Comparison of ENCODE assay signal across 1 cellular context in the genomic region with DNA sequence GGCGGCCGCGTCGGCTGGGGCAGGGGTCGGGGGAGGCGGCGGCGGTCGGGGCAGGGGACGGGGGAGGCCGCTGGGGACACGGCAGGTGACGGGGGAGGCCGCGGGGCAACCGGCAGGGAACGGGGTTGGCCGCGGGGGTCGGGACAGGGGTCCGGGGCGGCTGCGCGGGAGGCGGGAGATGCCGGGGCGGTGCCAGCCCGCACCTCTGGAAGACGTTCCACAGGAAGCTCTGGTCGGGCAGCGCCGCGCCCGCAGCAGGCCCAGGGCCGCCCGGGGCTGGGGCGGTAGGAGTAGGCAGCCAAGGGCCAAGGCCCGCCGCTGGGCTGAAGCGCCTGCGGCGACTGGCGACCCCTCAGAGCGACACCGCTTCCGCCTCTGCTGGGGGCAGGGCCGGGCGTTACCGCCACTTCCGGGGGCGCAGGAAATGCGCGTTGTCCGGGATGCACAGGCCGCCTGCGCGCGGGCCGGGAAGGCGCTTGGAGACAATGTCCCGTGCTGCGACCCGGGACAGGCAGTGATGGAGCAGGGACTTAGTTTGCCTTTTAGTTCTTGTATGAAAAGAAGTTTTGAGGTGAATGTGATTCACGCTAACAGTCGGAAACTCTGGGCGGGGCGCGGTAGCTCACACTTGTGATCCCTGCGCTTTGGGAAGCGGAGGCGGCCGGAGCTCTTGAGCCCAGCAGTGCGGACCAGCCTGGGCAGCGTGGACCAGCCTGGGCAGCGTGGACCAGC.
TF ChIP-seq lines count a peak whose summit lies in the region.

No MANE protein-coding gene starts in this region.

TF ChIP-seq in HepG2, 621 proteins besides CTCF, POLR2A, EP300 and RAD21 (continued from another document):
- TF ChIP-seq, protein P1, sequence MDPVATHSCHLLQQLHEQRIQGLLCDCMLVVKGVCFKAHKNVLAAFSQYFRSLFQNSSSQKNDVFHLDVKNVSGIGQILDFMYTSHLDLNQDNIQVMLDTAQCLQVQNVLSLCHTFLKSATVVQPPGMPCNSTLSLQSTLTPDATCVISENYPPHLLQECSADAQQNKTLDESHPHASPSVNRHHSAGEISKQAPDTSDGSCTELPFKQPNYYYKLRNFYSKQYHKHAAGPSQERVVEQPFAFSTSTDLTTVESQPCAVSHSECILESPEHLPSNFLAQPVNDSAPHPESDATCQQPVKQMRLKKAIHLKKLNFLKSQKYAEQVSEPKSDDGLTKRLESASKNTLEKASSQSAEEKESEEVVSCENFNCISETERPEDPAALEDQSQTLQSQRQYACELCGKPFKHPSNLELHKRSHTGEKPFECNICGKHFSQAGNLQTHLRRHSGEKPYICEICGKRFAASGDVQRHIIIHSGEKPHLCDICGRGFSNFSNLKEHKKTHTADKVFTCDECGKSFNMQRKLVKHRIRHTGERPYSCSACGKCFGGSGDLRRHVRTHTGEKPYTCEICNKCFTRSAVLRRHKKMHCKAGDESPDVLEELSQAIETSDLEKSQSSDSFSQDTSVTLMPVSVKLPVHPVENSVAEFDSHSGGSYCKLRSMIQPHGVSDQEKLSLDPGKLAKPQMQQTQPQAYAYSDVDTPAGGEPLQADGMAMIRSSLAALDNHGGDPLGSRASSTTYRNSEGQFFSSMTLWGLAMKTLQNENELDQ (CRISPR knock-in tag; IDR thresholded peaks at IDR 0.05; ENCODE audit: borderline replicate concordance) = peak; percentile 27; the same call in 1 of the 2 replicates
- TF ChIP-seq DMAP1 (CRISPR knock-in tag; IDR thresholded peaks at IDR 0.05) (peak; percentile 83; the same call in 1 of the 2 replicates), ZNF766 (CRISPR knock-in tag; IDR thresholded peaks at IDR 0.05; ENCODE audit: borderline replicate concordance) (no peak; the same call in 1 of the 2 replicates), HIVEP1 (CRISPR knock-in tag; IDR thresholded peaks at IDR 0.05) (0 out of 2 replicates have a peak, but pooled peaks have one; percentile 37), SRSF1 (optimal IDR thresholded peaks at IDR 0.05; ENCODE audit: low read depth, low read length) (peak; percentile 70), FOSL2 (CRISPR knock-in tag; IDR thresholded peaks at IDR 0.05) (peak; percentile 50), STAG1 (CRISPR knock-in tag; IDR thresholded peaks at IDR 0.05) (0 out of 2 replicates have a peak, but pooled peaks have one; percentile 4), TCF7 (IDR thresholded peaks at IDR 0.05; ENCODE audit: low read depth) (no peak), ADNP (CRISPR knock-in tag; IDR thresholded peaks at IDR 0.05) (no peak), KDM6A (CRISPR knock-in tag; IDR thresholded peaks at IDR 0.05; ENCODE audit: low read depth) (no peak), ZNF792 (CRISPR knock-in tag; IDR thresholded peaks at IDR 0.05) (peak; percentile 73; the same call in 1 of the 2 replicates), KAT7 (CRISPR knock-in tag; IDR thresholded peaks at IDR 0.05; ENCODE audit: borderline replicate concordance) (peak; percentile 84), ZBTB7A (CRISPR knock-in tag; IDR thresholded peaks at IDR 0.05) (peak; percentile 87; the same call in 1 of the 2 replicates), WIZ (CRISPR knock-in tag; IDR thresholded peaks at IDR 0.05) (0 out of 2 replicates have a peak, but pooled peaks have one; percentile 55), POLR2G (IDR thresholded peaks at IDR 0.05; ENCODE audit: low read depth, low read length) (peak; percentile 97), MYC (CRISPR knock-in tag; IDR thresholded peaks at IDR 0.05; ENCODE audit: borderline replicate concordance) (peak; percentile 82), SALL1 (CRISPR knock-in tag; IDR thresholded peaks at IDR 0.05) (peak; percentile 77), TEAD2 (CRISPR knock-in tag; IDR thresholded peaks at IDR 0.05) (no peak), ZKSCAN8 (CRISPR knock-in tag; IDR thresholded peaks at IDR 0.05; ENCODE audit: borderline replicate concordance) (no peak), ZNF367 (CRISPR knock-in tag; IDR thresholded peaks at IDR 0.05; ENCODE audit: borderline replicate concordance) (0 out of 2 replicates have a peak, but pooled peaks have one; percentile 13), ZNF225 (CRISPR knock-in tag; IDR thresholded peaks at IDR 0.05) (no peak), SOX5 (CRISPR knock-in tag; IDR thresholded peaks at IDR 0.05; ENCODE audit: borderline replicate concordance) (peak; percentile 34; the same call in 1 of the 2 replicates), MXI1 (IDR thresholded peaks at IDR 0.05; ENCODE audit: borderline replicate concordance, low read depth, low read length) (peak; percentile 56; the same call in 1 of the 3 replicates)
- TF ChIP-seq, protein P2, sequence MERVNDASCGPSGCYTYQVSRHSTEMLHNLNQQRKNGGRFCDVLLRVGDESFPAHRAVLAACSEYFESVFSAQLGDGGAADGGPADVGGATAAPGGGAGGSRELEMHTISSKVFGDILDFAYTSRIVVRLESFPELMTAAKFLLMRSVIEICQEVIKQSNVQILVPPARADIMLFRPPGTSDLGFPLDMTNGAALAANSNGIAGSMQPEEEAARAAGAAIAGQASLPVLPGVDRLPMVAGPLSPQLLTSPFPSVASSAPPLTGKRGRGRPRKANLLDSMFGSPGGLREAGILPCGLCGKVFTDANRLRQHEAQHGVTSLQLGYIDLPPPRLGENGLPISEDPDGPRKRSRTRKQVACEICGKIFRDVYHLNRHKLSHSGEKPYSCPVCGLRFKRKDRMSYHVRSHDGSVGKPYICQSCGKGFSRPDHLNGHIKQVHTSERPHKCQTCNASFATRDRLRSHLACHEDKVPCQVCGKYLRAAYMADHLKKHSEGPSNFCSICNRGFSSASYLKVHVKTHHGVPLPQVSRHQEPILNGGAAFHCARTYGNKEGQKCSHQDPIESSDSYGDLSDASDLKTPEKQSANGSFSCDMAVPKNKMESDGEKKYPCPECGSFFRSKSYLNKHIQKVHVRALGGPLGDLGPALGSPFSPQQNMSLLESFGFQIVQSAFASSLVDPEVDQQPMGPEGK (CRISPR knock-in tag; IDR thresholded peaks at IDR 0.05) = peak; percentile 95
- TF ChIP-seq, protein P3, sequence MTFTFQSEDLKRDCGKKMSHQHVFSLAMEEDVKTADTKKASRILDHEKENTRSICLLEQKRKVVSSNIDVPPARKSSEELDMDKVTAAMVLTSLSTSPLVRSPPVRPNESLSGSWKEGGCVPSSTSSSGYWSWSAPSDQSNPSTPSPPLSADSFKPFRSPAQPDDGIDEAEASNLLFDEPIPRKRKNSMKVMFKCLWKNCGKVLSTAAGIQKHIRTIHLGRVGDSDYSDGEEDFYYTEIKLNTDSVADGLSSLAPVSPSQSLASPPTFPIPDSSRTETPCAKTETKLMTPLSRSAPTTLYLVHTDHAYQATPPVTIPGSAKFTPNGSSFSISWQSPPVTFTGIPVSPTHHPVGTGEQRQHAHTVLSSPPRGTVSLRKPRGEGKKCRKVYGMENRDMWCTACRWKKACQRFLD (CRISPR knock-in tag; IDR thresholded peaks at IDR 0.05; ENCODE audit: borderline replicate concordance) = peak; percentile 62; the same call in 1 of the 2 replicates
- TF ChIP-seq, protein P4, sequence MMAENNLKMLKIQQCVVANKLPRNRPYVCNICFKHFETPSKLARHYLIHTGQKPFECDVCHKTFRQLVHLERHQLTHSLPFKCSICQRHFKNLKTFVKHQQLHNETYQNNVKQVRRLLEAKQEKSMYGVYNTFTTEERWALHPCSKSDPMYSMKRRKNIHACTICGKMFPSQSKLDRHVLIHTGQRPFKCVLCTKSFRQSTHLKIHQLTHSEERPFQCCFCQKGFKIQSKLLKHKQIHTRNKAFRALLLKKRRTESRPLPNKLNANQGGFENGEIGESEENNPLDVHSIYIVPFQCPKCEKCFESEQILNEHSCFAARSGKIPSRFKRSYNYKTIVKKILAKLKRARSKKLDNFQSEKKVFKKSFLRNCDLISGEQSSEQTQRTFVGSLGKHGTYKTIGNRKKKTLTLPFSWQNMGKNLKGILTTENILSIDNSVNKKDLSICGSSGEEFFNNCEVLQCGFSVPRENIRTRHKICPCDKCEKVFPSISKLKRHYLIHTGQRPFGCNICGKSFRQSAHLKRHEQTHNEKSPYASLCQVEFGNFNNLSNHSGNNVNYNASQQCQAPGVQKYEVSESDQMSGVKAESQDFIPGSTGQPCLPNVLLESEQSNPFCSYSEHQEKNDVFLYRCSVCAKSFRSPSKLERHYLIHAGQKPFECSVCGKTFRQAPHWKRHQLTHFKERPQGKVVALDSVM (CRISPR knock-in tag; IDR thresholded peaks at IDR 0.05) = peak; percentile 43; the same call in 1 of the 2 replicates
- TF ChIP-seq, protein P5, sequence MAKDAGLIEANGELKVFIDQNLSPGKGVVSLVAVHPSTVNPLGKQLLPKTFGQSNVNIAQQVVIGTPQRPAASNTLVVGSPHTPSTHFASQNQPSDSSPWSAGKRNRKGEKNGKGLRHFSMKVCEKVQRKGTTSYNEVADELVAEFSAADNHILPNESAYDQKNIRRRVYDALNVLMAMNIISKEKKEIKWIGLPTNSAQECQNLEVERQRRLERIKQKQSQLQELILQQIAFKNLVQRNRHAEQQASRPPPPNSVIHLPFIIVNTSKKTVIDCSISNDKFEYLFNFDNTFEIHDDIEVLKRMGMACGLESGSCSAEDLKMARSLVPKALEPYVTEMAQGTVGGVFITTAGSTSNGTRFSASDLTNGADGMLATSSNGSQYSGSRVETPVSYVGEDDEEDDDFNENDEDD (CRISPR knock-in tag; IDR thresholded peaks at IDR 0.05; ENCODE audit: borderline replicate concordance) = peak; percentile 84; the same call in 1 of the 2 replicates
- TF ChIP-seq, protein P6, sequence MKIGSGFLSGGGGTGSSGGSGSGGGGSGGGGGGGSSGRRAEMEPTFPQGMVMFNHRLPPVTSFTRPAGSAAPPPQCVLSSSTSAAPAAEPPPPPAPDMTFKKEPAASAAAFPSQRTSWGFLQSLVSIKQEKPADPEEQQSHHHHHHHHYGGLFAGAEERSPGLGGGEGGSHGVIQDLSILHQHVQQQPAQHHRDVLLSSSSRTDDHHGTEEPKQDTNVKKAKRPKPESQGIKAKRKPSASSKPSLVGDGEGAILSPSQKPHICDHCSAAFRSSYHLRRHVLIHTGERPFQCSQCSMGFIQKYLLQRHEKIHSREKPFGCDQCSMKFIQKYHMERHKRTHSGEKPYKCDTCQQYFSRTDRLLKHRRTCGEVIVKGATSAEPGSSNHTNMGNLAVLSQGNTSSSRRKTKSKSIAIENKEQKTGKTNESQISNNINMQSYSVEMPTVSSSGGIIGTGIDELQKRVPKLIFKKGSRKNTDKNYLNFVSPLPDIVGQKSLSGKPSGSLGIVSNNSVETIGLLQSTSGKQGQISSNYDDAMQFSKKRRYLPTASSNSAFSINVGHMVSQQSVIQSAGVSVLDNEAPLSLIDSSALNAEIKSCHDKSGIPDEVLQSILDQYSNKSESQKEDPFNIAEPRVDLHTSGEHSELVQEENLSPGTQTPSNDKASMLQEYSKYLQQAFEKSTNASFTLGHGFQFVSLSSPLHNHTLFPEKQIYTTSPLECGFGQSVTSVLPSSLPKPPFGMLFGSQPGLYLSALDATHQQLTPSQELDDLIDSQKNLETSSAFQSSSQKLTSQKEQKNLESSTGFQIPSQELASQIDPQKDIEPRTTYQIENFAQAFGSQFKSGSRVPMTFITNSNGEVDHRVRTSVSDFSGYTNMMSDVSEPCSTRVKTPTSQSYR (CRISPR knock-in tag; IDR thresholded peaks at IDR 0.05; ENCODE audit: borderline replicate concordance) = peak; percentile 96
- TF ChIP-seq, protein P7, sequence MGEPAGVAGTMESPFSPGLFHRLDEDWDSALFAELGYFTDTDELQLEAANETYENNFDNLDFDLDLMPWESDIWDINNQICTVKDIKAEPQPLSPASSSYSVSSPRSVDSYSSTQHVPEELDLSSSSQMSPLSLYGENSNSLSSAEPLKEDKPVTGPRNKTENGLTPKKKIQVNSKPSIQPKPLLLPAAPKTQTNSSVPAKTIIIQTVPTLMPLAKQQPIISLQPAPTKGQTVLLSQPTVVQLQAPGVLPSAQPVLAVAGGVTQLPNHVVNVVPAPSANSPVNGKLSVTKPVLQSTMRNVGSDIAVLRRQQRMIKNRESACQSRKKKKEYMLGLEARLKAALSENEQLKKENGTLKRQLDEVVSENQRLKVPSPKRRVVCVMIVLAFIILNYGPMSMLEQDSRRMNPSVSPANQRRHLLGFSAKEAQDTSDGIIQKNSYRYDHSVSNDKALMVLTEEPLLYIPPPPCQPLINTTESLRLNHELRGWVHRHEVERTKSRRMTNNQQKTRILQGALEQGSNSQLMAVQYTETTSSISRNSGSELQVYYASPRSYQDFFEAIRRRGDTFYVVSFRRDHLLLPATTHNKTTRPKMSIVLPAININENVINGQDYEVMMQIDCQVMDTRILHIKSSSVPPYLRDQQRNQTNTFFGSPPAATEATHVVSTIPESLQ (CRISPR knock-in tag; conservative IDR thresholded peaks at IDR 0.05) = no peak
- TF ChIP-seq, protein P8, sequence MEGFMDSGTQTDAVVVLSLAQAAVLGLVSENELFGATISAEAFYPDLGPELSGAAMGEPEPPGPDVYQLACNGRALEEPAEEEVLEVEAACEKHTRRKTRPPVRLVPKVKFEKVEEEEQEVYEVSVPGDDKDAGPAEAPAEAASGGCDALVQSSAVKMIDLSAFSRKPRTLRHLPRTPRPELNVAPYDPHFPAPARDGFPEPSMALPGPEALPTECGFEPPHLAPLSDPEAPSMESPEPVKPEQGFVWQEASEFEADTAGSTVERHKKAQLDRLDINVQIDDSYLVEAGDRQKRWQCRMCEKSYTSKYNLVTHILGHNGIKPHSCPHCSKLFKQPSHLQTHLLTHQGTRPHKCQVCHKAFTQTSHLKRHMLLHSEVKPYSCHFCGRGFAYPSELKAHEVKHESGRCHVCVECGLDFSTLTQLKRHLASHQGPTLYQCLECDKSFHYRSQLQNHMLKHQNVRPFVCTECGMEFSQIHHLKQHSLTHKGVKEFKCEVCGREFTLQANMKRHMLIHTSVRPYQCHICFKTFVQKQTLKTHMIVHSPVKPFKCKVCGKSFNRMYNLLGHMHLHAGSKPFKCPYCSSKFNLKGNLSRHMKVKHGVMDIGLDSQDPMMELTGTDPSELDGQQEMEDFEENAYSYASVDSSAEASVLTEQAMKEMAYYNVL (CRISPR knock-in tag; IDR thresholded peaks at IDR 0.05; ENCODE audit: borderline replicate concordance) = peak; percentile 62; the same call in 1 of the 2 replicates
- TF ChIP-seq, protein P9, sequence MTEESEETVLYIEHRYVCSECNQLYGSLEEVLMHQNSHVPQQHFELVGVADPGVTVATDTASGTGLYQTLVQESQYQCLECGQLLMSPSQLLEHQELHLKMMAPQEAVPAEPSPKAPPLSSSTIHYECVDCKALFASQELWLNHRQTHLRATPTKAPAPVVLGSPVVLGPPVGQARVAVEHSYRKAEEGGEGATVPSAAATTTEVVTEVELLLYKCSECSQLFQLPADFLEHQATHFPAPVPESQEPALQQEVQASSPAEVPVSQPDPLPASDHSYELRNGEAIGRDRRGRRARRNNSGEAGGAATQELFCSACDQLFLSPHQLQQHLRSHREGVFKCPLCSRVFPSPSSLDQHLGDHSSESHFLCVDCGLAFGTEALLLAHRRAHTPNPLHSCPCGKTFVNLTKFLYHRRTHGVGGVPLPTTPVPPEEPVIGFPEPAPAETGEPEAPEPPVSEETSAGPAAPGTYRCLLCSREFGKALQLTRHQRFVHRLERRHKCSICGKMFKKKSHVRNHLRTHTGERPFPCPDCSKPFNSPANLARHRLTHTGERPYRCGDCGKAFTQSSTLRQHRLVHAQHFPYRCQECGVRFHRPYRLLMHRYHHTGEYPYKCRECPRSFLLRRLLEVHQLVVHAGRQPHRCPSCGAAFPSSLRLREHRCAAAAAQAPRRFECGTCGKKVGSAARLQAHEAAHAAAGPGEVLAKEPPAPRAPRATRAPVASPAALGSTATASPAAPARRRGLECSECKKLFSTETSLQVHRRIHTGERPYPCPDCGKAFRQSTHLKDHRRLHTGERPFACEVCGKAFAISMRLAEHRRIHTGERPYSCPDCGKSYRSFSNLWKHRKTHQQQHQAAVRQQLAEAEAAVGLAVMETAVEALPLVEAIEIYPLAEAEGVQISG (CRISPR knock-in tag; IDR thresholded peaks at IDR 0.05) = peak; percentile 93
- TF ChIP-seq, protein P10, sequence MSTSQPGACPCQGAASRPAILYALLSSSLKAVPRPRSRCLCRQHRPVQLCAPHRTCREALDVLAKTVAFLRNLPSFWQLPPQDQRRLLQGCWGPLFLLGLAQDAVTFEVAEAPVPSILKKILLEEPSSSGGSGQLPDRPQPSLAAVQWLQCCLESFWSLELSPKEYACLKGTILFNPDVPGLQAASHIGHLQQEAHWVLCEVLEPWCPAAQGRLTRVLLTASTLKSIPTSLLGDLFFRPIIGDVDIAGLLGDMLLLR (CRISPR knock-in tag; IDR thresholded peaks at IDR 0.05) = peak; percentile 66; the same call in 1 of the 2 replicates
